In the genomic region with DNA sequence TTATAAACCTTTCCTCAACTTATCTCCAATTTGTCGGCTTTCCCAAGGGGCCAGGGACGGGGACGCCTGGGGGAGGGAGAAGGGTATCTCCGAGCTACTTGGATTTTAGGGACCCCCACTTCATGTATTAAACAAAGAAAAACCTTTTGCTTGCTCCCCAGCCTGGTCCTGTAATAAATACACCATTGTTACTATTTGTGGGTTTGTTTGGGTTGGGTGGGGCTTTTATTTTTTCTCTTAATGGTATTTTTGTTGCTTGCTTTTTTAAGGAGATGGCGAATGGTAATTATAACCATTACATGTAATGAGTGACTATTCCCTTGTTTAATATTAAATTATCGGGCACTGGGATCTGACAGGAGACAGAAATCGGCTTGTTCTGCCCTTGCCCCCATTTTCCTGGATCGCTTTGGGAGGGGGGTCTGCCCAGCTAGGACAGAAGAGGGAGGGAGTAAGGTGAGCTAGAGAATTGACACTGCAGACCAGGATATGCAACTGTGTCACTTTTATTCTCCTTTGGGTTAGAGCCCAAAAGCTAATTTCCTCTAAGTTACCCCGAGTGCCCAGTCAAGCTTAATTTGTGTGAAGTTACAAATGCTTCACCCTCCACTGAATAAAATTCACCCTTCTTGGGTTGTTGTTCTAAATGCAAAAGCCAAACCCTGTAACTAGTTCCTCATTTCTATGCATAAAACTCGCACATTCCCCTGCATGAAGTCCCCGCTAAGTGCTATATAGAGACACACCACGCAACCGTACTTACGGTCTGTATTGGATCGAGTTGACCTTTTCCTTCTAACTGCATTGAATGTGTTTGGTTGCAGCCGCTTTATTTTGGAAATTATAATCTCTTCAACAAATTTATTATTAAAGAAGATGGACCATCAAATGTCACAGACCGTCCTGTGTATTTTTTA, we compare ENCODE assay signal across 1 cellular context.
TF ChIP-seq lines count a peak whose summit lies in the region.

No MANE protein-coding gene starts in this region.

TF ChIP-seq in GM12878, 131 proteins besides CTCF, POLR2A, EP300 and RAD21 (continued from another document and continues in another):
- TF ChIP-seq, protein P1, sequence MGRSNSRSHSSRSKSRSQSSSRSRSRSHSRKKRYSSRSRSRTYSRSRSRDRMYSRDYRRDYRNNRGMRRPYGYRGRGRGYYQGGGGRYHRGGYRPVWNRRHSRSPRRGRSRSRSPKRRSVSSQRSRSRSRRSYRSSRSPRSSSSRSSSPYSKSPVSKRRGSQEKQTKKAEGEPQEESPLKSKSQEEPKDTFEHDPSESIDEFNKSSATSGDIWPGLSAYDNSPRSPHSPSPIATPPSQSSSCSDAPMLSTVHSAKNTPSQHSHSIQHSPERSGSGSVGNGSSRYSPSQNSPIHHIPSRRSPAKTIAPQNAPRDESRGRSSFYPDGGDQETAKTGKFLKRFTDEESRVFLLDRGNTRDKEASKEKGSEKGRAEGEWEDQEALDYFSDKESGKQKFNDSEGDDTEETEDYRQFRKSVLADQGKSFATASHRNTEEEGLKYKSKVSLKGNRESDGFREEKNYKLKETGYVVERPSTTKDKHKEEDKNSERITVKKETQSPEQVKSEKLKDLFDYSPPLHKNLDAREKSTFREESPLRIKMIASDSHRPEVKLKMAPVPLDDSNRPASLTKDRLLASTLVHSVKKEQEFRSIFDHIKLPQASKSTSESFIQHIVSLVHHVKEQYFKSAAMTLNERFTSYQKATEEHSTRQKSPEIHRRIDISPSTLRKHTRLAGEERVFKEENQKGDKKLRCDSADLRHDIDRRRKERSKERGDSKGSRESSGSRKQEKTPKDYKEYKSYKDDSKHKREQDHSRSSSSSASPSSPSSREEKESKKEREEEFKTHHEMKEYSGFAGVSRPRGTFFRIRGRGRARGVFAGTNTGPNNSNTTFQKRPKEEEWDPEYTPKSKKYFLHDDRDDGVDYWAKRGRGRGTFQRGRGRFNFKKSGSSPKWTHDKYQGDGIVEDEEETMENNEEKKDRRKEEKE (IDR thresholded peaks at IDR 0.05), result 0 out of 2 replicates have a peak, but pooled peaks have one; percentile 7
- TF ChIP-seq KLF5 (IDR thresholded peaks at IDR 0.05; ENCODE audit: partially characterized antibody), result no peak
- TF ChIP-seq, protein P2, sequence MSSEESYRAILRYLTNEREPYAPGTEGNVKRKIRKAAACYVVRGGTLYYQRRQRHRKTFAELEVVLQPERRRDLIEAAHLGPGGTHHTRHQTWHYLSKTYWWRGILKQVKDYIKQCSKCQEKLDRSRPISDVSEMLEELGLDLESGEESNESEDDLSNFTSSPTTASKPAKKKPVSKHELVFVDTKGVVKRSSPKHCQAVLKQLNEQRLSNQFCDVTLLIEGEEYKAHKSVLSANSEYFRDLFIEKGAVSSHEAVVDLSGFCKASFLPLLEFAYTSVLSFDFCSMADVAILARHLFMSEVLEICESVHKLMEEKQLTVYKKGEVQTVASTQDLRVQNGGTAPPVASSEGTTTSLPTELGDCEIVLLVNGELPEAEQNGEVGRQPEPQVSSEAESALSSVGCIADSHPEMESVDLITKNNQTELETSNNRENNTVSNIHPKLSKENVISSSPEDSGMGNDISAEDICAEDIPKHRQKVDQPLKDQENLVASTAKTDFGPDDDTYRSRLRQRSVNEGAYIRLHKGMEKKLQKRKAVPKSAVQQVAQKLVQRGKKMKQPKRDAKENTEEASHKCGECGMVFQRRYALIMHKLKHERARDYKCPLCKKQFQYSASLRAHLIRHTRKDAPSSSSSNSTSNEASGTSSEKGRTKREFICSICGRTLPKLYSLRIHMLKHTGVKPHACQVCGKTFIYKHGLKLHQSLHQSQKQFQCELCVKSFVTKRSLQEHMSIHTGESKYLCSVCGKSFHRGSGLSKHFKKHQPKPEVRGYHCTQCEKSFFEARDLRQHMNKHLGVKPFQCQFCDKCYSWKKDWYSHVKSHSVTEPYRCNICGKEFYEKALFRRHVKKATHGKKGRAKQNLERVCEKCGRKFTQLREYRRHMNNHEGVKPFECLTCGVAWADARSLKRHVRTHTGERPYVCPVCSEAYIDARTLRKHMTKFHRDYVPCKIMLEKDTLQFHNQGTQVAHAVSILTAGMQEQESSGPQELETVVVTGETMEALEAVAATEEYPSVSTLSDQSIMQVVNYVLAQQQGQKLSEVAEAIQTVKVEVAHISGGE (CRISPR knock-in tag; IDR thresholded peaks at IDR 0.05), result no peak
- no peak for TF ChIP-seq HDAC2 (IDR thresholded peaks at IDR 0.05)
- no peak for TF ChIP-seq NFYA (IDR thresholded peaks at IDR 0.05; ENCODE audit: borderline replicate concordance, low read depth, low read length)
- TF ChIP-seq SREBF2 (IDR thresholded peaks at IDR 0.05; ENCODE audit: low read length), result no peak
- peak; percentile 67; the same call in 1 of the 2 replicates for TF ChIP-seq POLR2AphosphoS5 (IDR thresholded peaks at IDR 0.05; ENCODE audit: low read length)
- no peak for TF ChIP-seq ZBED1 (IDR thresholded peaks at IDR 0.05; ENCODE audit: borderline replicate concordance)
- no peak for TF ChIP-seq TCF3 (IDR thresholded peaks at IDR 0.05; ENCODE audit: borderline replicate concordance, insufficient read depth, low read depth, low read length)
- peak; percentile 58; the same call in 1 of the 2 replicates for TF ChIP-seq NFIC (IDR thresholded peaks at IDR 0.05; ENCODE audit: low read depth, low read length)
- peak; percentile 54; the same call in 1 of the 2 replicates for TF ChIP-seq NR2F1 (conservative IDR thresholded peaks at IDR 0.05)
- TF ChIP-seq, protein P3, sequence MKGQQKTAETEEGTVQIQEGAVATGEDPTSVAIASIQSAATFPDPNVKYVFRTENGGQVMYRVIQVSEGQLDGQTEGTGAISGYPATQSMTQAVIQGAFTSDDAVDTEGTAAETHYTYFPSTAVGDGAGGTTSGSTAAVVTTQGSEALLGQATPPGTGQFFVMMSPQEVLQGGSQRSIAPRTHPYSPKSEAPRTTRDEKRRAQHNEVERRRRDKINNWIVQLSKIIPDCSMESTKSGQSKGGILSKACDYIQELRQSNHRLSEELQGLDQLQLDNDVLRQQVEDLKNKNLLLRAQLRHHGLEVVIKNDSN (IDR thresholded peaks at IDR 0.05; ENCODE audit: borderline replicate concordance, extremely low read length, insufficient read depth, low read depth, low read length), result no peak
- TF ChIP-seq, protein P4, sequence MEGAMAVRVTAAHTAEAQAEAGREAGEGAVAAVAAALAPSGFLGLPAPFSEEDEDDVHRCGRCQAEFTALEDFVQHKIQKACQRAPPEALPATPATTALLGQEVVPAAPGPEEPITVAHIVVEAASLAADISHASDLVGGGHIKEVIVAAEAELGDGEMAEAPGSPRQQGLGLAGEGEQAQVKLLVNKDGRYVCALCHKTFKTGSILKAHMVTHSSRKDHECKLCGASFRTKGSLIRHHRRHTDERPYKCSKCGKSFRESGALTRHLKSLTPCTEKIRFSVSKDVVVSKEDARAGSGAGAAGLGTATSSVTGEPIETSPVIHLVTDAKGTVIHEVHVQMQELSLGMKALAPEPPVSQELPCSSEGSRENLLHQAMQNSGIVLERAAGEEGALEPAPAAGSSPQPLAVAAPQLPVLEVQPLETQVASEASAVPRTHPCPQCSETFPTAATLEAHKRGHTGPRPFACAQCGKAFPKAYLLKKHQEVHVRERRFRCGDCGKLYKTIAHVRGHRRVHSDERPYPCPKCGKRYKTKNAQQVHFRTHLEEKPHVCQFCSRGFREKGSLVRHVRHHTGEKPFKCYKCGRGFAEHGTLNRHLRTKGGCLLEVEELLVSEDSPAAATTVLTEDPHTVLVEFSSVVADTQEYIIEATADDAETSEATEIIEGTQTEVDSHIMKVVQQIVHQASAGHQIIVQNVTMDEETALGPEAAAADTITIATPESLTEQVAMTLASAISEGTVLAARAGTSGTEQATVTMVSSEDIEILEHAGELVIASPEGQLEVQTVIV (IDR thresholded peaks at IDR 0.05; ENCODE audit: borderline replicate concordance, partially characterized antibody), result no peak
- no peak for TF ChIP-seq YY1 (IDR thresholded peaks at IDR 0.05; ENCODE audit: low read depth, low read length)
- 0 out of 2 replicates have a peak, but pooled peaks have one; percentile 23 for TF ChIP-seq IRF4 (IDR thresholded peaks at IDR 0.05; ENCODE audit: low read depth, low read length)
- no peak for TF ChIP-seq ZNF384 (IDR thresholded peaks at IDR 0.05; ENCODE audit: borderline replicate concordance, low read depth, low read length)
- TF ChIP-seq, protein P5, sequence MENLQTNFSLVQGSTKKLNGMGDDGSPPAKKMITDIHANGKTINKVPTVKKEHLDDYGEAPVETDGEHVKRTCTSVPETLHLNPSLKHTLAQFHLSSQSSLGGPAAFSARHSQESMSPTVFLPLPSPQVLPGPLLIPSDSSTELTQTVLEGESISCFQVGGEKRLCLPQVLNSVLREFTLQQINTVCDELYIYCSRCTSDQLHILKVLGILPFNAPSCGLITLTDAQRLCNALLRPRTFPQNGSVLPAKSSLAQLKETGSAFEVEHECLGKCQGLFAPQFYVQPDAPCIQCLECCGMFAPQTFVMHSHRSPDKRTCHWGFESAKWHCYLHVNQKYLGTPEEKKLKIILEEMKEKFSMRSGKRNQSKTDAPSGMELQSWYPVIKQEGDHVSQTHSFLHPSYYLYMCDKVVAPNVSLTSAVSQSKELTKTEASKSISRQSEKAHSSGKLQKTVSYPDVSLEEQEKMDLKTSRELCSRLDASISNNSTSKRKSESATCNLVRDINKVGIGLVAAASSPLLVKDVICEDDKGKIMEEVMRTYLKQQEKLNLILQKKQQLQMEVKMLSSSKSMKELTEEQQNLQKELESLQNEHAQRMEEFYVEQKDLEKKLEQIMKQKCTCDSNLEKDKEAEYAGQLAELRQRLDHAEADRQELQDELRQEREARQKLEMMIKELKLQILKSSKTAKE (IDR thresholded peaks at IDR 0.05; ENCODE audit: low read depth, poor library complexity, severe bottlenecking), result peak; percentile 52
- TF ChIP-seq, protein P6, sequence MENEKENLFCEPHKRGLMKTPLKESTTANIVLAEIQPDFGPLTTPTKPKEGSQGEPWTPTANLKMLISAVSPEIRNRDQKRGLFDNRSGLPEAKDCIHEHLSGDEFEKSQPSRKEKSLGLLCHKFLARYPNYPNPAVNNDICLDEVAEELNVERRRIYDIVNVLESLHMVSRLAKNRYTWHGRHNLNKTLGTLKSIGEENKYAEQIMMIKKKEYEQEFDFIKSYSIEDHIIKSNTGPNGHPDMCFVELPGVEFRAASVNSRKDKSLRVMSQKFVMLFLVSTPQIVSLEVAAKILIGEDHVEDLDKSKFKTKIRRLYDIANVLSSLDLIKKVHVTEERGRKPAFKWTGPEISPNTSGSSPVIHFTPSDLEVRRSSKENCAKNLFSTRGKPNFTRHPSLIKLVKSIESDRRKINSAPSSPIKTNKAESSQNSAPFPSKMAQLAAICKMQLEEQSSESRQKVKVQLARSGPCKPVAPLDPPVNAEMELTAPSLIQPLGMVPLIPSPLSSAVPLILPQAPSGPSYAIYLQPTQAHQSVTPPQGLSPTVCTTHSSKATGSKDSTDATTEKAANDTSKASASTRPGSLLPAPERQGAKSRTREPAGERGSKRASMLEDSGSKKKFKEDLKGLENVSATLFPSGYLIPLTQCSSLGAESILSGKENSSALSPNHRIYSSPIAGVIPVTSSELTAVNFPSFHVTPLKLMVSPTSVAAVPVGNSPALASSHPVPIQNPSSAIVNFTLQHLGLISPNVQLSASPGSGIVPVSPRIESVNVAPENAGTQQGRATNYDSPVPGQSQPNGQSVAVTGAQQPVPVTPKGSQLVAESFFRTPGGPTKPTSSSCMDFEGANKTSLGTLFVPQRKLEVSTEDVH (IDR thresholded peaks at IDR 0.05; ENCODE audit: low read depth, partially characterized antibody), result peak; percentile 64
- TF ChIP-seq TAF1 (IDR thresholded peaks at IDR 0.05; ENCODE audit: borderline replicate concordance, low read depth, low read length), result peak; percentile 28; the same call in 1 of the 2 replicates
- peak; percentile 49 for TF ChIP-seq BCL11A (IDR thresholded peaks at IDR 0.05; ENCODE audit: low read depth, low read length)
- peak; percentile 16; the same call in 1 of the 2 replicates for TF ChIP-seq PAX5 (IDR thresholded peaks at IDR 0.05; ENCODE audit: borderline replicate concordance, low read depth, low read length)
- TF ChIP-seq, protein P7, sequence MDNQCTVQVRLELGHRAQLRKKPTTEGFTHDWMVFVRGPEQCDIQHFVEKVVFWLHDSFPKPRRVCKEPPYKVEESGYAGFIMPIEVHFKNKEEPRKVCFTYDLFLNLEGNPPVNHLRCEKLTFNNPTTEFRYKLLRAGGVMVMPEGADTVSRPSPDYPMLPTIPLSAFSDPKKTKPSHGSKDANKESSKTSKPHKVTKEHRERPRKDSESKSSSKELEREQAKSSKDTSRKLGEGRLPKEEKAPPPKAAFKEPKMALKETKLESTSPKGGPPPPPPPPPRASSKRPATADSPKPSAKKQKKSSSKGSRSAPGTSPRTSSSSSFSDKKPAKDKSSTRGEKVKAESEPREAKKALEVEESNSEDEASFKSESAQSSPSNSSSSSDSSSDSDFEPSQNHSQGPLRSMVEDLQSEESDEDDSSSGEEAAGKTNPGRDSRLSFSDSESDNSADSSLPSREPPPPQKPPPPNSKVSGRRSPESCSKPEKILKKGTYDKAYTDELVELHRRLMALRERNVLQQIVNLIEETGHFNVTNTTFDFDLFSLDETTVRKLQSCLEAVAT (IDR thresholded peaks at IDR 0.05), result 0 out of 2 replicates have a peak, but pooled peaks have one; percentile 38
- peak; percentile 43 for TF ChIP-seq RUNX3 (IDR thresholded peaks at IDR 0.05; ENCODE audit: low read length)
- TF ChIP-seq, protein P8, sequence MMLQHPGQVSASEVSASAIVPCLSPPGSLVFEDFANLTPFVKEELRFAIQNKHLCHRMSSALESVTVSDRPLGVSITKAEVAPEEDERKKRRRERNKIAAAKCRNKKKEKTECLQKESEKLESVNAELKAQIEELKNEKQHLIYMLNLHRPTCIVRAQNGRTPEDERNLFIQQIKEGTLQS (IDR thresholded peaks at IDR 0.05; ENCODE audit: borderline replicate concordance, extremely low read depth, low read depth, low read length), result no peak
- no peak for TF ChIP-seq CBX5 (IDR thresholded peaks at IDR 0.05; ENCODE audit: low read depth)
- TF ChIP-seq, protein P9, sequence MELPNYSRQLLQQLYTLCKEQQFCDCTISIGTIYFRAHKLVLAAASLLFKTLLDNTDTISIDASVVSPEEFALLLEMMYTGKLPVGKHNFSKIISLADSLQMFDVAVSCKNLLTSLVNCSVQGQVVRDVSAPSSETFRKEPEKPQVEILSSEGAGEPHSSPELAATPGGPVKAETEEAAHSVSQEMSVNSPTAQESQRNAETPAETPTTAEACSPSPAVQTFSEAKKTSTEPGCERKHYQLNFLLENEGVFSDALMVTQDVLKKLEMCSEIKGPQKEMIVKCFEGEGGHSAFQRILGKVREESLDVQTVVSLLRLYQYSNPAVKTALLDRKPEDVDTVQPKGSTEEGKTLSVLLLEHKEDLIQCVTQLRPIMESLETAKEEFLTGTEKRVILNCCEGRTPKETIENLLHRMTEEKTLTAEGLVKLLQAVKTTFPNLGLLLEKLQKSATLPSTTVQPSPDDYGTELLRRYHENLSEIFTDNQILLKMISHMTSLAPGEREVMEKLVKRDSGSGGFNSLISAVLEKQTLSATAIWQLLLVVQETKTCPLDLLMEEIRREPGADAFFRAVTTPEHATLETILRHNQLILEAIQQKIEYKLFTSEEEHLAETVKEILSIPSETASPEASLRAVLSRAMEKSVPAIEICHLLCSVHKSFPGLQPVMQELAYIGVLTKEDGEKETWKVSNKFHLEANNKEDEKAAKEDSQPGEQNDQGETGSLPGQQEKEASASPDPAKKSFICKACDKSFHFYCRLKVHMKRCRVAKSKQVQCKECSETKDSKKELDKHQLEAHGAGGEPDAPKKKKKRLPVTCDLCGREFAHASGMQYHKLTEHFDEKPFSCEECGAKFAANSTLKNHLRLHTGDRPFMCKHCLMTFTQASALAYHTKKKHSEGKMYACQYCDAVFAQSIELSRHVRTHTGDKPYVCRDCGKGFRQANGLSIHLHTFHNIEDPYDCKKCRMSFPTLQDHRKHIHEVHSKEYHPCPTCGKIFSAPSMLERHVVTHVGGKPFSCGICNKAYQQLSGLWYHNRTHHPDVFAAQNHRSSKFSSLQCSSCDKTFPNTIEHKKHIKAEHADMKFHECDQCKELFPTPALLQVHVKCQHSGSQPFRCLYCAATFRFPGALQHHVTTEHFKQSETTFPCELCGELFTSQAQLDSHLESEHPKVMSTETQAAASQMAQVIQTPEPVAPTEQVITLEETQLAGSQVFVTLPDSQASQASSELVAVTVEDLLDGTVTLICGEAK (IDR thresholded peaks at IDR 0.05; ENCODE audit: borderline replicate concordance), result no peak
- peak; percentile 60; the same call in 1 of the 2 replicates for TF ChIP-seq SPI1 (IDR thresholded peaks at IDR 0.05; ENCODE audit: borderline replicate concordance, insufficient read depth, low read depth, low read length)
